13 cellular contexts compared by ENCODE assay signal in the genomic region with DNA sequence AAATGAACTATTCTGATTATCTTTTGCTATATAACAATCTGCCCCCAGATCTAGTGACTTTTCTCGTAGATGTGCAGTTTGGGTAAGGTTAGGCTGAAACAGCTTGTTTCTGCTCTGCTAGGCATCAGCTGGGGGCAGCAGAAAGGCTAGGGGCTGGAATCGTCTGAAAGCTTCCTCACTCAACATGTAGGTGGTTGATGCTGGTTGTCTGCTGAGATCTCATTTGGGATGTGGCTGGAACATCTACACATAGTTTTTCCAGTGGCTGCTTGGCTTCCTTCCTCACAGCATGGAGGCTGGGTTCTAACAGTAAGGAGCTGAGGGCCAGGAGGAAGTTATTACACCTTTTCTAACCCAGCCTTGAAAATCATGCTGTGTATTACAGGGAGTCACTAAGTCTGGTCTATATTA. TPM values are rescaled to one million over a fixed set of nuclear protein-coding genes. Genes with fewer than 3 reads are reported as not detected.
A peak's percentile ranks its signal among the peaks of the same experiment; 100 is the strongest.
DNase-seq lines count a peak whose midpoint lies in the region; ATAC-seq, FAIRE-seq and TF ChIP-seq lines count a peak whose summit lies in the region.
"Had no signal": no experiment of that assay in that cellular context is flagged by ENCODE, and none has a peak within 500 bp of the region (broad histone marks: within the 10 kb centered on the region; RNA-seq: fewer than 3 reads in every experiment).

No MANE protein-coding gene starts in this region.

- no peak overlapping the region for H3K4me3 ChIP-seq in CD4-positive, alpha-beta memory T cell (ENCODE audit: low read length in 2 of 2)
- no peak overlapping the region for H3K4me3 ChIP-seq in mesendoderm (ENCODE audit: low read length)
- H3K4me3 ChIP-seq: lung, ovary, SJSA1 had no signal

- no peak overlapping the region for H3K56ac ChIP-seq in mesendoderm (ENCODE audit: low read length)

- no peak overlapping the region for H3K9ac ChIP-seq in mesendoderm (ENCODE audit: low read length)

- H3K79me1 ChIP-seq in mesendoderm (ENCODE audit: low read length): peaks cover 6% of the 10 kb centered on the region

- peaks cover 11% of the 10 kb centered on the region for H3K79me2 ChIP-seq in mesendoderm (ENCODE audit: control insufficient read depth, insufficient read depth, low read length)

- no peak overlapping the region for H3K4me2 ChIP-seq in mesendoderm (ENCODE audit: low read length)

- H3K9me3 ChIP-seq in CD4-positive, alpha-beta memory T cell (ENCODE audit: control insufficient read depth in 1 of 2, low read length in 2 of 2): no peaks in the 10 kb centered on the region
- H3K9me3 ChIP-seq: SJSA1 had no signal

- no peaks in the 10 kb centered on the region for H3K27me3 ChIP-seq in CD4-positive, alpha-beta memory T cell (ENCODE audit: insufficient read depth, low read length)
- no peaks in the 10 kb centered on the region for H3K27me3 ChIP-seq in mesendoderm (ENCODE audit: insufficient read depth, low read length, poor library complexity)
- H3K27me3 ChIP-seq: ovary, SJSA1 had no signal

- intact Hi-C loops in CD4-positive, alpha-beta memory T cell (cut with micrococcal nuclease): no loop called here

- no peak overlapping the region for H2BK5ac ChIP-seq in mesendoderm (ENCODE audit: low read length)

- H2AK5ac ChIP-seq in mesendoderm (ENCODE audit: low read length): no peak overlapping the region

- no peak overlapping the region for H3K18ac ChIP-seq in mesendoderm (ENCODE audit: low read length)

- ATAC-seq in activated T-helper 17 cell treated with anti-CD3 and anti-CD28 coated beads, Interleukin-2, amount 50 U/mL, for 72 hours (replicated peaks): no peak
- no peak for ATAC-seq in GM21390 (IDR thresholded peaks at IDR 0.05; ENCODE audit: unreplicated experiment)

- H4K8ac ChIP-seq in mesendoderm (ENCODE audit: low read depth, low read length): no peak overlapping the region

- POLR2A ChIA-PET in CD4-positive, alpha-beta memory T cell (lab: Charles Lee; ENCODE audit: partially characterized antibody): interaction anchor here (1.6 kb wide), 1 partner anchor 14 kb away, joined by 3 read pairs; no protein-coding TSS in a partner anchor

- no CpG with 5 or more reads among the region's 2 CpGs for WGBS in mesendoderm (ENCODE audit: extremely low coverage, insufficient coverage, low lambda C conversion rate)

- H3K27ac Mint-ChIP-seq in CD4-positive, alpha-beta memory T cell: peak overlapping the region in 6 of 7 donors; percentile 1 to 36 (median 5)
- H3K27ac Mint-ChIP-seq in activated T-helper 17 cell treated with anti-CD3 and anti-CD28 coated beads, Interleukin-2, amount 50 U/mL, for 72 hours: peak overlapping the region; percentile 40
- H3K27ac Mint-ChIP-seq: activated CD4-positive, alpha-beta memory T cell treated with anti-CD3 and anti-CD28 coated beads for 36 hours had no signal

- TF ChIP-seq POLR2A in H54 (IDR thresholded peaks at IDR 0.05; ENCODE audit: low read depth, low read length): no peak

- H3K36me3 Mint-ChIP-seq in CD4-positive, alpha-beta memory T cell: peaks cover 15 to 19% of the 10 kb centered on the region in 2 donors
- H3K36me3 Mint-ChIP-seq in activated T-helper 17 cell treated with anti-CD3 and anti-CD28 coated beads, Interleukin-2, amount 50 U/mL, for 72 hours (ENCODE audit: low read depth): peaks cover 27% of the 10 kb centered on the region

- H3K27ac ChIP-seq in CD4-positive, alpha-beta memory T cell (ENCODE audit: low read depth, low read length): no peak overlapping the region
- no peak overlapping the region for H3K27ac ChIP-seq in mesendoderm (ENCODE audit: low read depth, low read length)
- H3K27ac ChIP-seq: ovary, SJSA1 had no signal

- H3K36me3 ChIP-seq in CD4-positive, alpha-beta memory T cell (ENCODE audit: insufficient read depth, low read length): no peaks in the 10 kb centered on the region
- no peaks in the 10 kb centered on the region for H3K36me3 ChIP-seq in mesendoderm (ENCODE audit: control insufficient read depth, insufficient read depth, low read length)
- H3K36me3 ChIP-seq: ovary had no signal

- peaks cover 0 to 4% (median 2%) of the 10 kb centered on the region in 8 donors for H3K9me3 Mint-ChIP-seq in CD4-positive, alpha-beta memory T cell
- H3K9me3 Mint-ChIP-seq in activated T-helper 17 cell treated with anti-CD3 and anti-CD28 coated beads, Interleukin-2, amount 50 U/mL, for 72 hours: no peaks in the 10 kb centered on the region

- no peak overlapping the region for H2BK120ac ChIP-seq in mesendoderm (ENCODE audit: low read depth, low read length)

- no peak overlapping the region for H3K23ac ChIP-seq in mesendoderm (ENCODE audit: low read length)

- H3K4me1 Mint-ChIP-seq in CD4-positive, alpha-beta memory T cell: peaks cover 47 to 77% (median 65%) of the 10 kb centered on the region in 4 donors
- H3K4me1 Mint-ChIP-seq in activated T-helper 17 cell treated with anti-CD3 and anti-CD28 coated beads, Interleukin-2, amount 50 U/mL, for 72 hours: peaks cover 29% of the 10 kb centered on the region

- no peak overlapping the region for H3K4ac ChIP-seq in mesendoderm (ENCODE audit: low read depth, low read length)

- no peak overlapping the region for H2BK15ac ChIP-seq in mesendoderm (replicated peaks; ENCODE audit: low read depth)

- peak overlapping the region in 6 of 8 donors; percentile 7 to 70 (median 34) for H3K4me3 Mint-ChIP-seq in CD4-positive, alpha-beta memory T cell
- H3K4me3 Mint-ChIP-seq in activated T-helper 17 cell treated with anti-CD3 and anti-CD28 coated beads, Interleukin-2, amount 50 U/mL, for 72 hours: peak overlapping the region; percentile 32
- H3K4me3 Mint-ChIP-seq: activated CD4-positive, alpha-beta memory T cell treated with anti-CD3 and anti-CD28 coated beads for 36 hours had no signal

- no peaks in the 10 kb centered on the region for H3K27me3 Mint-ChIP-seq in CD4-positive, alpha-beta memory T cell
- no peaks in the 10 kb centered on the region for H3K27me3 Mint-ChIP-seq in activated T-helper 17 cell treated with anti-CD3 and anti-CD28 coated beads, Interleukin-2, amount 50 U/mL, for 72 hours
- H3K27me3 Mint-ChIP-seq: activated CD4-positive, alpha-beta memory T cell treated with anti-CD3 and anti-CD28 coated beads for 36 hours had no signal

- peaks cover 64% of the 10 kb centered on the region for H3K4me1 ChIP-seq in CD4-positive, alpha-beta memory T cell (ENCODE audit: insufficient read depth, low read length)
- peaks cover 7% of the 10 kb centered on the region for H3K4me1 ChIP-seq in mesendoderm (ENCODE audit: control insufficient read depth, low read depth, low read length)

- FAIRE-seq in H54 (lab: Jason Lieb, UNC): peak; percentile 62

- CTCF ChIA-PET in CD4-positive, alpha-beta memory T cell (lab: Charles Lee; ENCODE audit: partially characterized antibody): interaction anchor here (0.9 to 2.6 kb wide), 4 partner anchors 11 to 73 kb away, joined by 3 to 10 read pairs (median 4); no protein-coding TSS in a partner anchor

- no peak overlapping the region for H4K5ac ChIP-seq in mesendoderm (ENCODE audit: low read length)

- DNase-seq in CD4-positive, alpha-beta memory T cell: no peak
- no peak for DNase-seq in H54 (ENCODE audit: insufficient read length, low spot score)
- peak; percentile 71 for DNase-seq in mesendoderm
- no peak for DNase-seq in mucosa of gallbladder (ENCODE audit: low spot score)
- DNase-seq in AG20443 (ENCODE audit: low spot score): no peak
- DNase-seq in DMS79 treated with DMSO at 0.1 percent for 48 hours (lab: John Stamatoyannopoulos, UW): no peak
- DNase-seq: activated CD4-positive, alpha-beta memory T cell treated with anti-CD3 and anti-CD28 coated beads for 36 hours; aorta; ovary had no signal

RNA-seq across cellular contexts. Expression of gene USP47, which starts 30.2 kb away (rescaled TPM):
- total RNA-seq in CD4-positive, alpha-beta memory T cell: 10 to 100 TPM; 62.2 to 65.9 TPM
- polyA plus RNA-seq in CD4-positive, alpha-beta memory T cell: 10 to 100 TPM; 43.7 to 51.5 TPM
- 10 to 100 TPM; 37.1 to 58.2 TPM for total RNA-seq in activated T-helper 17 cell treated with anti-CD3 and anti-CD28 coated beads, Interleukin-2, amount 50 U/mL, for 72 hours
- 19.5 TPM for polyA plus RNA-seq in mesendoderm (2013, experiment 1 of 2)
- polyA plus RNA-seq in mesendoderm (2013, experiment 2 of 2): 20.7 TPM
- 48.5 TPM for total RNA-seq in mucosa of gallbladder
